In genomic region chr16:3020247-3020603, GRCh38 we compare ENCODE assay signal across 8 cellular contexts. TPM values are rescaled to one million over a fixed set of nuclear protein-coding genes. Genes with fewer than 3 reads are reported as not detected.
A peak's percentile ranks its signal among the peaks of the same experiment; 100 is the strongest.
DNase-seq lines count a peak whose midpoint lies in the region; ATAC-seq and TF ChIP-seq lines count a peak whose summit lies in the region.

A gene with protein sequence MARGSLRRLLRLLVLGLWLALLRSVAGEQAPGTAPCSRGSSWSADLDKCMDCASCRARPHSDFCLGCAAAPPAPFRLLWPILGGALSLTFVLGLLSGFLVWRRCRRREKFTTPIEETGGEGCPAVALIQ (plus strand): TSS chr16:3020368. CDS start chr16:3020398, 30 bp downstream.

- intact Hi-C loops in left colon (cut with DNase I, micrococcal nuclease): no loop called here

- DNase-seq in SIG-M5 treated with dmso at 0.1 percent for 504 hours (lab: John Stamatoyannopoulos, UW; ENCODE audit: unreplicated experiment) (peak; percentile 70), SIG-M5 (lab: John Stamatoyannopoulos, UW) (no peak), NCI-H2029 (lab: John Stamatoyannopoulos, UW) (peak; percentile 38), coronary artery (ENCODE audit: low spot score) (peak; percentile 88), left colon (peak; percentile 68 to 86)
- DNase-seq in activated CD4-positive, alpha-beta T cell treated with anti-CD3 and anti-CD28 coated beads for 1 hour: peak; percentile 45
- DNase-seq in stimulated activated CD4-positive, alpha-beta T cell treated with anti-CD3 and anti-CD28 coated beads, Interleukin-2, amount 100 ng/mL, for 24 hours: peak; percentile 66 to 79

- no peak for TF ChIP-seq CTCF in coronary artery (IDR thresholded peaks at IDR 0.05)

- peak; percentile 53 for ATAC-seq in left colon
- no peak for ATAC-seq in HG03196 (IDR thresholded peaks at IDR 0.05; ENCODE audit: unreplicated experiment)

- H3K4me3 ChIP-seq in coronary artery: peak within 1 kb of the TSS; percentile 97

- peak within 1 kb of the TSS; percentile 96 to 100 for H3K27ac ChIP-seq in coronary artery

RNA-seq across cellular contexts. Expression of the gene that starts here (rescaled TPM):
- total RNA-seq in left colon: 10 to 100 TPM; 10.5 to 19.3 TPM
